ENCODE assay signal across 1 cellular context in the genomic region with DNA sequence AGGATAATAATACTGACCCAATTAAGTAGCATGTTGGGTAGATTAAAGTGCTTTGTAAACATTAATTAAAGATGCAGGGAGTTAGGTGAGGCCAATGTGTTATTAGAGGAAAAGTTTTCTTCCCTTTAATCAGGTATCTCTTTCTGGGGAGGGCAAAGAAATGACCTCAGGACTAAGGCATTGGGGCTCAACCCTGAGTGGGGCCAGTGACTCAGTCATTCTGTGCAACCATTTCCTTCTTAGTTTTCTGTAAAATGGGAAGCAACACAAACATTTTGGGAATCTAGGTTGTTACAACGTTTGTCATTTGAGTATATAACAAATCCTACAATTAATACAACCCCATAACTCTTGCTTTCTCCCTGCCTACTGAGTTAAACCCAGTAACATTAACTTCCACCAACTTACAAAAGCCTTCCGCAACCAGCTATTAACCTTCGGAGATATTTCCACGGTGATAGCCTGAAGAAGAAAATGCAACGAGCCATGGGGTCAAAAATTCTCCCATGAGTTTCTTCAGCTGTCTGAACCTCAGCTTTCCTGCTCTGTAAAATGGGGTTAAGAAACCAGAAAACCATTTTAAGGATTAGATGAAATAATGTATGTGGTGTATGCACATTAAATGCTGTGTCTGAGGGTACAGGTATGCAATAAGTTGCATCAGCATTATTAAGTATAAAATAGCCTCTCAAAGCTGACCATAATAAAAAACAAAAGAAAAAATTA.
TF ChIP-seq lines count a peak whose summit lies in the region.

No MANE protein-coding gene starts in this region.

TF ChIP-seq in H1, 55 proteins besides CTCF, POLR2A, EP300 and RAD21:
- TF ChIP-seq SP1 (IDR thresholded peaks at IDR 0.05; ENCODE audit: low read depth, low read length) (no peak), CHD2 (IDR thresholded peaks at IDR 0.05; ENCODE audit: low read length) (no peak), NRF1 (IDR thresholded peaks at IDR 0.05; ENCODE audit: low read depth, low read length) (no peak), PHF8 (conservative IDR thresholded peaks at IDR 0.05; ENCODE audit: low read depth, low read length) (no peak), HDAC2 (IDR thresholded peaks at IDR 0.05; ENCODE audit: borderline replicate concordance in 1 of 2, low read depth in 2 of 2, low read length in 2 of 2) (0 out of 4 replicates have a peak, but pooled peaks of 1 of the 2 experiments have one; percentile 53), KDM1A (IDR thresholded peaks at IDR 0.05; ENCODE audit: borderline replicate concordance, low read length) (peak; percentile 42; the same call in 1 of the 2 replicates), POLR2AphosphoS5 (IDR thresholded peaks at IDR 0.05; ENCODE audit: low read depth, low read length) (no peak)
TF ChIP-seq in H1: peak in this region for 2.
